17 cellular contexts compared by ENCODE assay signal in the genomic region with DNA sequence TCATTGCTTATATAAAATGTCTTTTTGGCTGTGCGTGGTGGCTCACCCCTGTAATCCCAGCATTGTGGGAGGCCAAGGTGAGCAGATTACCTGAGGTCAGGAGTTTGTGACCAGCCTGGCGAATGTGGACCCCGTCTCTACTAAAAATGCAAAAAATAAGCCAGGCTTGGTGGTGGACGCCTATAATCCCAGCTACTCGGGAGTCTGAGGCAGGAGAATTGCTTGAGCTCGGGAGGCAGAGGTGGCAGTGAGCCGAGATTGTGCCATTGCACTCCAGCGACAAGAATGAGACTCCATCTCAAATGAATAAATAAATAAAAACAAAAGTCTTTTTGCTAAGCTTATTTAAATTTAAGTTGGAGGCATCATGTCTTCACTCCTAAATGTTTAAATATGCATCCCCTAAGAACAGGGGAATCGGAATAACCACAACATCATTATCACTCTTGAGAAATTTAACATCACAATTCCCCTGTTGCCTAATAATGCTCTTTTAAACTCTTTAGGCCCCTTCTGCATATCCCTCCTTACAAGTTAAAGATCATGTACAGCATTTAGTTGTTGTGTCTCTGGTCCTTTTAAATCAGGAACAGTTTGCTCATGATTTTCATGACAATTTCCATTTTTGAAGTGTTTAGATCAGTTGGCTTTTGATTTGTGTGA.
DNase-seq lines count a peak whose midpoint lies in the region; ATAC-seq and TF ChIP-seq lines count a peak whose summit lies in the region.
"Had no signal": no experiment of that assay in that cellular context is flagged by ENCODE, and none has a peak within 500 bp of the region (broad histone marks: within the 10 kb centered on the region; RNA-seq: fewer than 3 reads in every experiment).

No MANE protein-coding gene starts in this region.

- DNase-seq in activated naive CD4-positive, alpha-beta T cell treated with anti-CD3 and anti-CD28 coated beads for 36 hours = no peak
- no peak for DNase-seq in activated naive CD4-positive, alpha-beta T cell treated with anti-CD3 and anti-CD28 coated beads, Interleukin-2, amount 10 ng/mL, durations not matched to agents 7 days and 5 days
- no peak for DNase-seq in WTC11 (ENCODE audit: low spot score)
- no peak for DNase-seq in mesothelial cell of epicardium (ENCODE audit: low spot score in 2 of 2, unreplicated experiment in 2 of 2)
- DNase-seq in activated naive CD8-positive, alpha-beta T cell treated with anti-CD3 and anti-CD28 coated beads, Interleukin-2, amount 50 U/mL, for 24 hours = no peak
- no peak for DNase-seq in BE2C
- DNase-seq in WERI-Rb-1 = no peak
- no peak for DNase-seq in SIG-M5 treated with dmso at 0.1 percent for 504 hours (lab: John Stamatoyannopoulos, UW; ENCODE audit: unreplicated experiment)
- DNase-seq: 8988T; CD4-positive, CD25-positive, alpha-beta regulatory T cell; DMS153; GDM1; KG1; NCI-H1436; NCI-H1930; NCI-H526 had no signal

- peaks cover 44% of the 10 kb centered on the region for H3K4me1 Mint-ChIP-seq in activated naive CD4-positive, alpha-beta T cell treated with anti-CD3 and anti-CD28 coated beads for 36 hours (ENCODE audit: low read depth)
- peaks cover 22% of the 10 kb centered on the region for H3K4me1 Mint-ChIP-seq in activated naive CD4-positive, alpha-beta T cell treated with anti-CD3 and anti-CD28 coated beads, Interleukin-2, amount 10 ng/mL, durations not matched to agents 7 days and 5 days
- H3K4me1 Mint-ChIP-seq in WTC11 = peaks cover 21% of the 10 kb centered on the region
- H3K4me1 Mint-ChIP-seq in mesothelial cell of epicardium = no peaks in the 10 kb centered on the region
- peaks cover 38% of the 10 kb centered on the region for H3K4me1 Mint-ChIP-seq in activated naive CD8-positive, alpha-beta T cell treated with anti-CD3 and anti-CD28 coated beads, Interleukin-2, amount 50 U/mL, for 24 hours

- H3K4me3 ChIP-seq in BE2C (ENCODE audit: low read depth, low read length) (no peak overlapping the region), WERI-Rb-1 (ENCODE audit: low read depth, low read length) (no peak overlapping the region)
- H3K4me3 ChIP-seq: SJSA1 had no signal

- H3K9me3 Mint-ChIP-seq in activated naive CD4-positive, alpha-beta T cell treated with anti-CD3 and anti-CD28 coated beads for 36 hours = peaks cover 2% of the 10 kb centered on the region
- no peaks in the 10 kb centered on the region for H3K9me3 Mint-ChIP-seq in activated naive CD4-positive, alpha-beta T cell treated with anti-CD3 and anti-CD28 coated beads, Interleukin-2, amount 10 ng/mL, durations not matched to agents 7 days and 5 days
- H3K9me3 Mint-ChIP-seq in WTC11 = peaks cover 3% of the 10 kb centered on the region; the same call in 1 of the 2 replicates
- no peaks in the 10 kb centered on the region for H3K9me3 Mint-ChIP-seq in mesothelial cell of epicardium
- peaks cover 6% of the 10 kb centered on the region for H3K9me3 Mint-ChIP-seq in activated naive CD8-positive, alpha-beta T cell treated with anti-CD3 and anti-CD28 coated beads, Interleukin-2, amount 50 U/mL, for 24 hours
- H3K9me3 Mint-ChIP-seq: CD4-positive, CD25-positive, alpha-beta regulatory T cell had no signal

- peaks cover 26% of the 10 kb centered on the region for H3K36me3 Mint-ChIP-seq in activated naive CD4-positive, alpha-beta T cell treated with anti-CD3 and anti-CD28 coated beads for 36 hours (ENCODE audit: low read depth)
- peaks cover 51% of the 10 kb centered on the region for H3K36me3 Mint-ChIP-seq in activated naive CD4-positive, alpha-beta T cell treated with anti-CD3 and anti-CD28 coated beads, Interleukin-2, amount 10 ng/mL, durations not matched to agents 7 days and 5 days
- H3K36me3 Mint-ChIP-seq in WTC11 = peaks cover 13% of the 10 kb centered on the region
- H3K36me3 Mint-ChIP-seq in mesothelial cell of epicardium = peaks cover 39% of the 10 kb centered on the region
- H3K36me3 Mint-ChIP-seq in activated naive CD8-positive, alpha-beta T cell treated with anti-CD3 and anti-CD28 coated beads, Interleukin-2, amount 50 U/mL, for 24 hours (ENCODE audit: low read depth) = peaks cover 36% of the 10 kb centered on the region

- H3K27me3 Mint-ChIP-seq in activated naive CD4-positive, alpha-beta T cell treated with anti-CD3 and anti-CD28 coated beads for 36 hours (ENCODE audit: low read depth) = no peaks in the 10 kb centered on the region
- H3K27me3 Mint-ChIP-seq in activated naive CD4-positive, alpha-beta T cell treated with anti-CD3 and anti-CD28 coated beads, Interleukin-2, amount 10 ng/mL, durations not matched to agents 7 days and 5 days = no peaks in the 10 kb centered on the region
- H3K27me3 Mint-ChIP-seq in WTC11 (ENCODE audit: low read depth) (no peaks in the 10 kb centered on the region), mesothelial cell of epicardium (ENCODE audit: low read depth) (no peaks in the 10 kb centered on the region)
- no peaks in the 10 kb centered on the region for H3K27me3 Mint-ChIP-seq in activated naive CD8-positive, alpha-beta T cell treated with anti-CD3 and anti-CD28 coated beads, Interleukin-2, amount 50 U/mL, for 24 hours
- H3K27me3 Mint-ChIP-seq: CD4-positive, CD25-positive, alpha-beta regulatory T cell had no signal

- H3K9me3 ChIP-seq in BE2C (no peaks in the 10 kb centered on the region), WERI-Rb-1 (ENCODE audit: severe bottlenecking) (no peaks in the 10 kb centered on the region)
- H3K9me3 ChIP-seq: SJSA1 had no signal

- peak overlapping the region; percentile 21 for H3K27ac Mint-ChIP-seq in activated naive CD4-positive, alpha-beta T cell treated with anti-CD3 and anti-CD28 coated beads for 36 hours
- no peak overlapping the region for H3K27ac Mint-ChIP-seq in activated naive CD4-positive, alpha-beta T cell treated with anti-CD3 and anti-CD28 coated beads, Interleukin-2, amount 10 ng/mL, durations not matched to agents 7 days and 5 days
- H3K27ac Mint-ChIP-seq in WTC11 = peak overlapping the region; percentile 68; the same call in 1 of the 2 replicates
- H3K27ac Mint-ChIP-seq in mesothelial cell of epicardium = peak overlapping the region; percentile 32
- no peak overlapping the region for H3K27ac Mint-ChIP-seq in activated naive CD8-positive, alpha-beta T cell treated with anti-CD3 and anti-CD28 coated beads, Interleukin-2, amount 50 U/mL, for 24 hours

- no peak overlapping the region for H3K4me3 Mint-ChIP-seq in activated naive CD4-positive, alpha-beta T cell treated with anti-CD3 and anti-CD28 coated beads for 36 hours
- no peak overlapping the region for H3K4me3 Mint-ChIP-seq in activated naive CD4-positive, alpha-beta T cell treated with anti-CD3 and anti-CD28 coated beads, Interleukin-2, amount 10 ng/mL, durations not matched to agents 7 days and 5 days
- H3K4me3 Mint-ChIP-seq in WTC11 (peak overlapping the region; percentile 13; the same call in 1 of the 2 replicates), mesothelial cell of epicardium (no peak overlapping the region)
- no peak overlapping the region for H3K4me3 Mint-ChIP-seq in activated naive CD8-positive, alpha-beta T cell treated with anti-CD3 and anti-CD28 coated beads, Interleukin-2, amount 50 U/mL, for 24 hours
- H3K4me3 Mint-ChIP-seq: CD4-positive, CD25-positive, alpha-beta regulatory T cell had no signal

- POLR2A ChIA-PET in WTC11 (lab: Charles Lee) = no interaction called here

- CTCF ChIA-PET in activated naive CD4-positive, alpha-beta T cell treated with anti-CD3 and anti-CD28 coated beads for 36 hours (lab: Charles Lee) = no interaction called here
- CTCF ChIA-PET in activated naive CD4-positive, alpha-beta T cell treated with anti-CD3 and anti-CD28 coated beads, Interleukin-2, amount 10 ng/mL, durations not matched to agents 7 days and 5 days (lab: Charles Lee) = interaction anchor here (0.6 to 1.1 kb wide), 2 partner anchors 33 to 75 kb away, joined by 3 read pairs; no protein-coding TSS in a partner anchor
- CTCF ChIA-PET in WTC11 (lab: Charles Lee) = no interaction called here

- H3K27ac ChIP-seq in WERI-Rb-1 = no peak overlapping the region
- H3K27ac ChIP-seq: SJSA1 had no signal

- TF ChIP-seq CTCF in WTC11 (IDR thresholded peaks at IDR 0.05) (no peak), mesothelial cell of epicardium (IDR thresholded peaks at IDR 0.05; ENCODE audit: unreplicated experiment) (no peak), BE2C (IDR thresholded peaks at IDR 0.05; ENCODE audit: low read depth, low read length) (no peak), WERI-Rb-1 (IDR thresholded peaks at IDR 0.05; ENCODE audit: low read depth, low read length) (no peak)

- peak; percentile 63 for ATAC-seq in WTC11
- no peak for ATAC-seq in activated naive CD8-positive, alpha-beta T cell treated with anti-CD3 and anti-CD28 coated beads, Interleukin-2, amount 50 U/mL, for 24 hours

- no peaks in the 10 kb centered on the region for H3K27me3 ChIP-seq in BE2C
- H3K27me3 ChIP-seq in WERI-Rb-1 (ENCODE audit: insufficient read depth, low read depth, severe bottlenecking) = no peaks in the 10 kb centered on the region
- H3K27me3 ChIP-seq: SJSA1 had no signal

- no peaks in the 10 kb centered on the region for H3K4me1 ChIP-seq in BE2C
- H3K4me1 ChIP-seq: SJSA1 had no signal

- no peaks in the 10 kb centered on the region; the same call in 1 of the 2 replicates for H3K36me3 ChIP-seq in BE2C
- no peaks in the 10 kb centered on the region; the same call in 1 of the 2 replicates for H3K36me3 ChIP-seq in WERI-Rb-1

- intact Hi-C loops in activated naive CD4-positive, alpha-beta T cell treated with anti-CD3 and anti-CD28 coated beads for 36 hours (cut with micrococcal nuclease) = no loop called here

TF ChIP-seq in WTC11, 78 proteins besides CTCF, POLR2A, EP300 and RAD21 (continues in another document):
- TF ChIP-seq FOXP4 (CRISPR knock-in tag; IDR thresholded peaks at IDR 0.05) = no peak

Comparison
In these comparisons a context has a peak if more than half of its experiments do, and no peak if none do; other contexts are left out.
1. H3K27ac Mint-ChIP-seq: peak in activated naive CD4-positive, alpha-beta T cell treated with anti-CD3 and anti-CD28 coated beads for 36 hours (single experiment), WTC11 (single experiment) and mesothelial cell of epicardium (single experiment); none in activated naive CD4-positive, alpha-beta T cell treated with anti-CD3 and anti-CD28 coated beads, Interleukin-2, amount 10 ng/mL, durations not matched to agents 7 days and 5 days (single experiment) and activated naive CD8-positive, alpha-beta T cell treated with anti-CD3 and anti-CD28 coated beads, Interleukin-2, amount 50 U/mL, for 24 hours (single experiment).